9 cellular contexts compared by ENCODE assay signal in the genomic region with DNA sequence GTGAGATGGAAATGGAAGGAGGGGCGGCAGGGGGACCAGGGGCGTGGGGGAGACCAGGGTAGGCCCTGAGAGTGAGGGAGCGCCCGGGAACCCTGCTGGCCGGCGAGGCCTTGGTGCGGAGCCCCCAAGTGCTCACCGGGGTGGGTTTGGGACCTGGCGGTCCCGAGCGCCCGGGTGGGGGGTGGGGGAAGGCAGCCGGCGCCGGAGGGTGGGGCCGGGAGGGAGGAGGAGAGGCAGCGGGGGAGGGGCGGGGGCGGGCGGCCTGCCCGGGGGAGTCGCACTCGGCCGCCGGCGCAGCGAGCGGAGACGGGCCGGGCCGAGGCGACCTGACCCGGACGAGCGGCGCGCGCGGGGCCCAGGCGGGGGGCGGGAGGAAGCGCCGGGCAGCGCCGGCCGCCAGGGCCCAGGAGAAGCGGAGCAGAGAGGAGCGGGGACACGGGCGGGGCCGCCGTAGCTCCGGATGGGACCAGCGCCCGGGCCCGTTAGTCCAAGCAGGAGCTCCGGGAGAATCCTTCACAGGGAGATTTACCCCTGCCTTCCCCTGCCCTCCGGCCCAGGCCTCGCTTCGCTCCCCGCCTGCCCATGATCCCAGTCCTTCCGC. TPM values are rescaled to one million over a fixed set of nuclear protein-coding genes. Genes with fewer than 3 reads are reported as not detected.
DNase-seq lines count a peak whose midpoint lies in the region; ATAC-seq and TF ChIP-seq lines count a peak whose summit lies in the region.
"Had no signal": no experiment of that assay in that cellular context is flagged by ENCODE, and none has a peak within 500 bp of the region (broad histone marks: within the 10 kb centered on the region; RNA-seq: fewer than 3 reads in every experiment).

Gene NPR2, plus strand, starts transcription at position 271 of the 601 bp plus-strand sequence. CDS start 818 bp downstream, outside the sequence.

- 2 to 13% (median 6%) methylated on average over 11 to 62 of the region's 62 CpGs for WGBS in heart left ventricle, 4 donors
- no CpG with 5 or more reads among the region's 62 CpGs for WGBS in trophoblast cell (ENCODE audit: extremely low coverage, insufficient coverage, insufficient read length)

- TF ChIP-seq CTCF in CD14-positive monocyte (IDR thresholded peaks at IDR 0.05) (no peak), heart left ventricle (IDR thresholded peaks at IDR 0.05) (peak in 1 of 12 donors; percentile 9)

- peak within 1 kb of the TSS; percentile 90 for H4K8ac ChIP-seq in trophoblast cell (ENCODE audit: low read depth, low read length)

- H3K18ac ChIP-seq in trophoblast cell (ENCODE audit: low read length): peak within 1 kb of the TSS; percentile 75

- H3K4me1 ChIP-seq in heart left ventricle (peaks cover 0 to 46% (median 30%) of the 10 kb centered on the region in 12 donors), trophoblast cell (ENCODE audit: control insufficient read depth in 1 of 2, insufficient read depth in 2 of 2, low read length in 2 of 2) (peaks cover 11 to 25% of the 10 kb centered on the region in 2 experiments)

- peak within 1 kb of the TSS; percentile 27 to 88 (median 82) for H3K27ac ChIP-seq in heart left ventricle
- no peak within 1 kb of the TSS for H3K27ac ChIP-seq in trophoblast cell (ENCODE audit: low read depth, low read length)

- ATAC-seq in heart left ventricle: peak in 3 of 4 donors; percentile 45 to 78 (median 75)
- no peak for ATAC-seq in HG02973 (IDR thresholded peaks at IDR 0.05; ENCODE audit: unreplicated experiment)

- H2AK5ac ChIP-seq in trophoblast cell (ENCODE audit: low read length): no peak within 1 kb of the TSS

- H3K4me1 Mint-ChIP-seq in CD14-positive monocyte: peaks cover 11% of the 10 kb centered on the region
- H3K4me1 Mint-ChIP-seq in activated T-helper 1 cell treated with anti-CD3 and anti-CD28 coated beads, Interleukin-12 subunit alpha, Interleukin-12 subunit beta, Interleukin-2, Interleukin-4 antibody, amounts not matched to agents 30 ng/mL and 10 ng/mL and 1 ng/mL, durations not matched to agents 14 hours and 24 hours and 36 hours (ENCODE audit: low read depth): peaks cover 10% of the 10 kb centered on the region

- H3K27me3 ChIP-seq in heart left ventricle: peaks cover 0 to 7% (median 0%) of the 10 kb centered on the region in 9 donors
- H3K27me3 ChIP-seq in trophoblast cell (ENCODE audit: insufficient read depth, low read length): no peaks in the 10 kb centered on the region

- H4K12ac ChIP-seq in trophoblast cell (ENCODE audit: low read depth, low read length): peak within 1 kb of the TSS; percentile 47

- H3K36me3 ChIP-seq in heart left ventricle (peaks cover 0 to 4% (median 0%) of the 10 kb centered on the region in 9 donors), trophoblast cell (ENCODE audit: control insufficient read depth in 1 of 2, insufficient read depth in 2 of 2, low read length in 2 of 2) (no peaks in the 10 kb centered on the region)

- H3K79me2 ChIP-seq in trophoblast cell (ENCODE audit: control insufficient read depth, insufficient read depth, low read length, poor library complexity): no peaks in the 10 kb centered on the region

- intact Hi-C loops in CD14-positive monocyte (cut with micrococcal nuclease): loop anchor here in 1 of 2 donors (5.0 kb wide), 1 partner anchor 91 kb away; no protein-coding TSS in a partner anchor
- intact Hi-C loops in activated T-helper 1 cell treated with anti-CD3 and anti-CD28 coated beads, Interleukin-12 subunit alpha, Interleukin-12 subunit beta, Interleukin-2, Interleukin-4 antibody, amounts not matched to agents 30 ng/mL and 10 ng/mL and 1 ng/mL, durations not matched to agents 14 hours and 24 hours and 36 hours (cut with micrococcal nuclease): no loop called here
- intact Hi-C loops in heart left ventricle (cut with DNase I): loop anchor here (1.0 to 10.0 kb wide), 7 partner anchors 21 to 233 kb away; partner anchors contain the start of genes HINT2 (in 3 of the 10), FAM221B (in 1 of the 10), SPAG8 (in 1 of the 10) and TMEM8B (in 1 of the 10)

- H3K4me3 ChIP-seq in heart left ventricle: peak within 1 kb of the TSS; percentile 45 to 96 (median 68)
- peak within 1 kb of the TSS; percentile 38 for H3K4me3 ChIP-seq in trophoblast cell (ENCODE audit: low read depth, low read length)

- H3K4ac ChIP-seq in trophoblast cell (ENCODE audit: low read depth, low read length): peak within 1 kb of the TSS; percentile 75

- H2BK12ac ChIP-seq in trophoblast cell (ENCODE audit: low read length): peak within 1 kb of the TSS; percentile 68

- H3K9ac ChIP-seq in trophoblast cell (ENCODE audit: low read length): peak within 1 kb of the TSS; percentile 2

- no peaks in the 10 kb centered on the region for H3K9me3 ChIP-seq in heart left ventricle
- H3K9me3 ChIP-seq in trophoblast cell (ENCODE audit: insufficient read depth, low read depth, low read length): no peaks in the 10 kb centered on the region

- H3K79me1 ChIP-seq in trophoblast cell (ENCODE audit: low read length): peaks cover 3% of the 10 kb centered on the region

- H3K36me3 Mint-ChIP-seq in CD14-positive monocyte: peaks cover 0 to 1% of the 10 kb centered on the region in 2 donors
- H3K36me3 Mint-ChIP-seq in activated T-helper 1 cell treated with anti-CD3 and anti-CD28 coated beads, Interleukin-12 subunit alpha, Interleukin-12 subunit beta, Interleukin-2, Interleukin-4 antibody, amounts not matched to agents 30 ng/mL and 10 ng/mL and 1 ng/mL, durations not matched to agents 14 hours and 24 hours and 36 hours (ENCODE audit: low read depth): peaks cover 17% of the 10 kb centered on the region

- peak within 1 kb of the TSS; percentile 65 for H2BK120ac ChIP-seq in trophoblast cell (ENCODE audit: insufficient read depth, low read length, poor library complexity)

- H3K27me3 Mint-ChIP-seq in CD14-positive monocyte (ENCODE audit: low read depth in 3 of 3): peaks cover 15 to 23% (median 15%) of the 10 kb centered on the region in 3 donors
- H3K27me3 Mint-ChIP-seq in activated T-helper 1 cell treated with anti-CD3 and anti-CD28 coated beads, Interleukin-12 subunit alpha, Interleukin-12 subunit beta, Interleukin-2, Interleukin-4 antibody, amounts not matched to agents 30 ng/mL and 10 ng/mL and 1 ng/mL, durations not matched to agents 14 hours and 24 hours and 36 hours (ENCODE audit: insufficient read depth): no peaks in the 10 kb centered on the region

- H2BK5ac ChIP-seq in trophoblast cell (ENCODE audit: low read depth, low read length, poor library complexity): no peak within 1 kb of the TSS

- H3K9me3 Mint-ChIP-seq in CD14-positive monocyte: peaks cover 0 to 4% (median 0%) of the 10 kb centered on the region in 7 donors
- no peaks in the 10 kb centered on the region for H3K9me3 Mint-ChIP-seq in activated T-helper 1 cell treated with anti-CD3 and anti-CD28 coated beads, Interleukin-12 subunit alpha, Interleukin-12 subunit beta, Interleukin-2, Interleukin-4 antibody, amounts not matched to agents 30 ng/mL and 10 ng/mL and 1 ng/mL, durations not matched to agents 14 hours and 24 hours and 36 hours

- no peak within 1 kb of the TSS for H3K27ac Mint-ChIP-seq in CD14-positive monocyte
- H3K27ac Mint-ChIP-seq in activated T-helper 1 cell treated with anti-CD3 and anti-CD28 coated beads, Interleukin-12 subunit alpha, Interleukin-12 subunit beta, Interleukin-2, Interleukin-4 antibody, amounts not matched to agents 30 ng/mL and 10 ng/mL and 1 ng/mL, durations not matched to agents 14 hours and 24 hours and 36 hours: no peak within 1 kb of the TSS

- peak within 1 kb of the TSS; percentile 78 for H3K14ac ChIP-seq in trophoblast cell (ENCODE audit: low read length)

- H3K4me2 ChIP-seq in trophoblast cell (ENCODE audit: low read length): peak within 1 kb of the TSS; percentile 85

- TF ChIP-seq POLR2A in heart left ventricle (IDR thresholded peaks at IDR 0.05): peak in 1 of 2 donors; percentile 30

- peak within 1 kb of the TSS; percentile 34 to 74 for H3K4me3 Mint-ChIP-seq in CD14-positive monocyte
- H3K4me3 Mint-ChIP-seq in activated T-helper 1 cell treated with anti-CD3 and anti-CD28 coated beads, Interleukin-12 subunit alpha, Interleukin-12 subunit beta, Interleukin-2, Interleukin-4 antibody, amounts not matched to agents 30 ng/mL and 10 ng/mL and 1 ng/mL, durations not matched to agents 14 hours and 24 hours and 36 hours: no peak within 1 kb of the TSS

- H4K91ac ChIP-seq in trophoblast cell (ENCODE audit: low read depth, low read length): peak within 1 kb of the TSS; percentile 88

- no peak for DNase-seq in CD14-positive monocyte (ENCODE audit: low spot score)
- DNase-seq in activated T-helper 1 cell treated with anti-CD3 and anti-CD28 coated beads, Interleukin-12 subunit alpha, Interleukin-12 subunit beta, Interleukin-2, Interleukin-4 antibody, amounts not matched to agents 30 ng/mL and 10 ng/mL and 1 ng/mL, durations not matched to agents 14 hours and 24 hours and 36 hours (ENCODE audit: low spot score): no peak
- DNase-seq in heart left ventricle: peak; percentile 52 to 69 (median 62)
- peak in 1 of 2 donors; percentile 43 for DNase-seq in trophoblast cell
- DNase-seq in T1000 (lab: John Stamatoyannopoulos, UW): no peak
- no peak for DNase-seq in activated CD4-positive, alpha-beta T cell treated with anti-CD3 and anti-CD28 coated beads for 48 hours
- no peak for DNase-seq in NCI-H2029 treated with DMSO at 0.1 percent for 48 hours (lab: John Stamatoyannopoulos, UW)
- DNase-seq: NCI-H1092 had no signal

- H2AFZ ChIP-seq in trophoblast cell (ENCODE audit: insufficient read depth, low read length, poor library complexity): peak within 1 kb of the TSS; percentile 49

- H3K23ac ChIP-seq in trophoblast cell (ENCODE audit: low read length): no peak within 1 kb of the TSS

RNA-seq across cellular contexts. Expression of gene NPR2, which starts in this region (rescaled TPM):
- polyA plus RNA-seq in CD14-positive monocyte (not detected), heart left ventricle (10 to 100 TPM; 10.2 to 14.5 TPM)
- total RNA-seq in activated T-helper 1 cell treated with anti-CD3 and anti-CD28 coated beads, Interleukin-12 subunit alpha, Interleukin-12 subunit beta, Interleukin-2, Interleukin-4 antibody, amounts not matched to agents 30 ng/mL and 10 ng/mL and 1 ng/mL, durations not matched to agents 14 hours and 24 hours and 36 hours: 9.3 and 10.4 TPM in 2 replicates
- 10 to 100 TPM; 15.2 to 36.4 (median 23.7) TPM for total RNA-seq in heart left ventricle
- polyA plus RNA-seq in trophoblast cell (2013): 10.1 and 10.4 TPM in 2 replicates

Comparison
In these comparisons a context has a peak if more than half of its experiments do, and no peak if none do; other contexts are left out.
1. RNA of gene NPR2 (polyA plus RNA-seq): 10.2 to 14.5 TPM in heart left ventricle; not detected in CD14-positive monocyte; every median in the first group is over 10 times any median in the second.
2. DNase-seq: peak in heart left ventricle (5 of 5); none in CD14-positive monocyte (single experiment), activated T-helper 1 cell treated with anti-CD3 and anti-CD28 coated beads, Interleukin-12 subunit alpha, Interleukin-12 subunit beta, Interleukin-2, Interleukin-4 antibody, amounts not matched to agents 30 ng/mL and 10 ng/mL and 1 ng/mL, durations not matched to agents 14 hours and 24 hours and 36 hours (single experiment), T1000 (single experiment), activated CD4-positive, alpha-beta T cell treated with anti-CD3 and anti-CD28 coated beads for 48 hours (single experiment) and NCI-H2029 treated with DMSO at 0.1 percent for 48 hours (single experiment).